ENCODE assay signal across 14 cellular contexts in the genomic region with DNA sequence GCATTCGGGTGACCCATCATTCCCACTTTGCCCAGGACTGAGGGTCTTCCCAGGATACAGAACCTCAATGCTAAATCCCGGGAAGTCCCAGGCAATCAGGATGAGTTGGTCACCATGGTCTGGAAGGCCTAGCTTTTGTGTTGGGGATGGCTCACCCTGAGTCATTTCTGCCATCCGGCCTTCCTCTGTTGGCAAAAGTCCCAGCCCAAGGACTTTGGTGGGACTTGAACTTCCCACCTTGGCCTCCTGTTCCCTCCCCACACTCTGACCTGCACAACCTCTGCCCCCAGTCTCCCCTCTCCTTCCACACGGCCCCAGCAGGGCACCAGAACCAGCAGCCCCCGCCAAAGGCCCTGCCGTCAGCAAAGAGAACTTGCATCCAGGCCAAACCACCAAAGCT. TPM values are rescaled to one million over a fixed set of nuclear protein-coding genes. Genes with fewer than 3 reads are reported as not detected.
DNase-seq lines count a peak whose midpoint lies in the region; ATAC-seq, FAIRE-seq and TF ChIP-seq lines count a peak whose summit lies in the region.
"Had no signal": no experiment of that assay in that cellular context is flagged by ENCODE, and none has a peak within 500 bp of the region (broad histone marks: within the 10 kb centered on the region; RNA-seq: fewer than 3 reads in every experiment).

No MANE protein-coding gene starts in this region.

- dilution Hi-C loops in endothelial cell of umbilical vein (cut with MboI; ENCODE audit: extremely low pct_ligation_motif_present, low sequenced_read_pairs) = no loop called here

- H3K4me3 ChIP-seq in endothelial cell of umbilical vein (replicated peaks in 1 of 3; ENCODE audit: insufficient read depth in 1 of 3, low read depth in 1 of 3, low read length in 3 of 3) = no peak overlapping the region
- H3K4me3 ChIP-seq in osteoblast (ENCODE audit: insufficient read depth, low read length) = no peak overlapping the region
- H3K4me3 ChIP-seq: lung, stomach had no signal

- FAIRE-seq in endothelial cell of umbilical vein (lab: Jason Lieb, UNC) = peak; percentile 99
- FAIRE-seq: colon had no signal

- no peak for TF ChIP-seq CTCF in endothelial cell of umbilical vein (IDR thresholded peaks at IDR 0.05; ENCODE audit: extremely low read depth in 1 of 2, insufficient read depth in 1 of 2, low read depth in 1 of 2, low read length in 2 of 2)
- no peak for TF ChIP-seq CTCF in osteoblast (IDR thresholded peaks at IDR 0.05; ENCODE audit: extremely low read depth, low read depth, low read length)

- no peaks in the 10 kb centered on the region for H3K36me3 ChIP-seq in endothelial cell of umbilical vein (ENCODE audit: control insufficient read depth in 2 of 2, extremely low read depth in 1 of 2, insufficient read depth in 2 of 2, low read length in 2 of 2)
- no peaks in the 10 kb centered on the region for H3K36me3 ChIP-seq in osteoblast (ENCODE audit: insufficient read depth, low read length)
- H3K36me3 ChIP-seq: stomach had no signal

- H3K27me3 Mint-ChIP-seq in T-helper 17 cell = peaks cover 14% of the 10 kb centered on the region

- H3K79me2 ChIP-seq in endothelial cell of umbilical vein (ENCODE audit: control insufficient read depth, insufficient read depth, low read length) = no peaks in the 10 kb centered on the region
- H3K79me2 ChIP-seq in osteoblast (ENCODE audit: insufficient read depth, low read length) = no peaks in the 10 kb centered on the region

- peaks cover 2% of the 10 kb centered on the region for H3K36me3 Mint-ChIP-seq in T-helper 17 cell (ENCODE audit: low read depth)

- POLR2A ChIA-PET in endothelial cell of umbilical vein (lab: Charles Lee) = no interaction called here

- BruUV-seq in endothelial cell of umbilical vein (replicated peaks; lab: Mats Ljungman, UMichigan) = no TSS peak

- H3K27ac Mint-ChIP-seq in T-helper 17 cell = no peak overlapping the region
- H3K27ac Mint-ChIP-seq: activated CD4-positive, alpha-beta T cell treated with anti-CD3 and anti-CD28 coated beads for 36 hours; activated T-helper 2 cell treated with anti-CD3 and anti-CD28 coated beads, Interferon-gamma antibody, Interleukin-2, Interleukin-4, amounts not matched to agents 10 μg/mL and 5 μg/mL and 100 μg/mL, durations not matched to agents 14 hours and 24 hours and 36 hours had no signal

- no peaks in the 10 kb centered on the region for H3K9me1 ChIP-seq in endothelial cell of umbilical vein (replicated peaks; ENCODE audit: control insufficient read depth, extremely low read depth, insufficient read depth, low read length)

- intact Hi-C loops in endothelial cell of umbilical vein (cut with micrococcal nuclease) = loop anchor here (1.0 kb wide), 1 partner anchor 34 kb away; no protein-coding TSS in a partner anchor

- TF ChIP-seq POLR2A in endothelial cell of umbilical vein (IDR thresholded peaks at IDR 0.05; ENCODE audit: low read depth, low read length) = no peak

- H3K4me1 ChIP-seq in endothelial cell of umbilical vein (ENCODE audit: control insufficient read depth, extremely low read depth, insufficient read depth, low read length) = peaks cover 24% of the 10 kb centered on the region
- peaks cover 24% of the 10 kb centered on the region for H3K4me1 ChIP-seq in osteoblast (ENCODE audit: insufficient read depth, low read length)

- peaks cover 11% of the 10 kb centered on the region for H3K4me1 Mint-ChIP-seq in T-helper 17 cell

- no peak overlapping the region for H3K4me3 Mint-ChIP-seq in T-helper 17 cell
- H3K4me3 Mint-ChIP-seq: activated CD4-positive, alpha-beta T cell treated with anti-CD3 and anti-CD28 coated beads for 36 hours had no signal

- ATAC-seq in GM19351 (IDR thresholded peaks at IDR 0.05; ENCODE audit: unreplicated experiment) = no peak
- no peak for ATAC-seq in T-helper 17 cell
- ATAC-seq in HG03095 (IDR thresholded peaks at IDR 0.05; ENCODE audit: unreplicated experiment) = no peak
- ATAC-seq: activated CD4-positive, alpha-beta T cell treated with anti-CD3 and anti-CD28 coated beads for 36 hours had no signal

- no peaks in the 10 kb centered on the region for H4K20me1 ChIP-seq in endothelial cell of umbilical vein (replicated peaks; ENCODE audit: control insufficient read depth, extremely low read depth, insufficient read depth, low read length)
- no peaks in the 10 kb centered on the region for H4K20me1 ChIP-seq in osteoblast (ENCODE audit: insufficient read depth, low read length)

- H3K27me3 ChIP-seq in endothelial cell of umbilical vein (ENCODE audit: control insufficient read depth in 2 of 2, insufficient read depth in 2 of 2, low read length in 2 of 2) (no peaks in the 10 kb centered on the region), osteoblast (ENCODE audit: insufficient read depth, low read length) (peaks cover 3% of the 10 kb centered on the region)
- H3K27me3 ChIP-seq: stomach had no signal

- no peak overlapping the region for H3K9ac ChIP-seq in endothelial cell of umbilical vein (replicated peaks; ENCODE audit: extremely low read depth, insufficient read depth, low read length)

- no peak overlapping the region for H3K4me2 ChIP-seq in endothelial cell of umbilical vein (ENCODE audit: insufficient read depth, low read length)
- H3K4me2 ChIP-seq in osteoblast (ENCODE audit: insufficient read depth, low read length) = no peak overlapping the region

- H3K27ac ChIP-seq in endothelial cell of umbilical vein (ENCODE audit: insufficient read depth, low read depth, low read length) = peak overlapping the region; percentile 85
- H3K27ac ChIP-seq in osteoblast (ENCODE audit: low read depth, low read length) = peak overlapping the region; percentile 57

- no peaks in the 10 kb centered on the region for H3K9me3 ChIP-seq in endothelial cell of umbilical vein (replicated peaks; ENCODE audit: control insufficient read depth, insufficient read depth, low read length)
- no peaks in the 10 kb centered on the region for H3K9me3 ChIP-seq in osteoblast (ENCODE audit: low read depth, low read length)
- H3K9me3 ChIP-seq in T-helper 17 cell (ENCODE audit: control insufficient read depth, low read length, poor library complexity, severe bottlenecking) = no peaks in the 10 kb centered on the region
- H3K9me3 ChIP-seq: stomach had no signal

- DNase-seq in GM04503 (ENCODE audit: low read depth) (peak; percentile 31), RKO (ENCODE audit: low spot score) (peak; percentile 53), endothelial cell of umbilical vein (ENCODE audit: low read depth, low spot score) (peak; percentile 78), osteoblast (ENCODE audit: insufficient read length, low spot score, missing footprints) (peak; percentile 93), DMS53 treated with DMSO at 0.1 percent for 48 hours (lab: John Stamatoyannopoulos, UW; ENCODE audit: unreplicated experiment) (no peak), T-helper 17 cell (no peak)
- DNase-seq: activated CD4-positive, alpha-beta T cell treated with anti-CD3 and anti-CD28 coated beads for 36 hours; NCI-H524 treated with DMSO at 0.1 percent for 48 hours; stomach had no signal

- CTCF ChIA-PET in endothelial cell of umbilical vein (lab: Charles Lee) = interaction anchor here (0.7 to 2.1 kb wide), 5 partner anchors 17 to 89 kb away, joined by 3 to 5 read pairs (median 5); partner anchors contain the start of gene NCOR2

- H2AFZ ChIP-seq in endothelial cell of umbilical vein (ENCODE audit: low read depth, low read length) (peak overlapping the region; percentile 47), osteoblast (ENCODE audit: low read length) (peak overlapping the region; percentile 70)

TF ChIP-seq in endothelial cell of umbilical vein, 7 proteins besides CTCF, POLR2A, EP300 and RAD21:
- TF ChIP-seq JUN (IDR thresholded peaks at IDR 0.05; ENCODE audit: borderline replicate concordance, insufficient read depth, insufficient read length, low read depth) = peak; percentile 85
- TF ChIP-seq GATA2 (IDR thresholded peaks at IDR 0.05; ENCODE audit: insufficient read depth, insufficient read length, low read depth, low read length) = no peak
- TF ChIP-seq POLR2AphosphoS5 (IDR thresholded peaks at IDR 0.05; ENCODE audit: insufficient read depth, low read depth, low read length) = peak; percentile 84
- TF ChIP-seq MYC (IDR thresholded peaks at IDR 0.05; ENCODE audit: low read depth, low read length) = no peak
- peak; percentile 98 for TF ChIP-seq FOS (IDR thresholded peaks at IDR 0.05; ENCODE audit: borderline replicate concordance, insufficient read depth, low read length)
- TF ChIP-seq EZH2 (IDR thresholded peaks at IDR 0.05; ENCODE audit: borderline replicate concordance, low read depth, low read length, severe bottlenecking) = no peak
- TF ChIP-seq, protein P1, sequence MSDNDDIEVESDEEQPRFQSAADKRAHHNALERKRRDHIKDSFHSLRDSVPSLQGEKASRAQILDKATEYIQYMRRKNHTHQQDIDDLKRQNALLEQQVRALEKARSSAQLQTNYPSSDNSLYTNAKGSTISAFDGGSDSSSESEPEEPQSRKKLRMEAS (IDR thresholded peaks at IDR 0.05; ENCODE audit: insufficient read depth, insufficient read length) = no peak

RNA-seq across cellular contexts. Expression of gene NCOR2, which starts 24.6 kb away (rescaled TPM):
- total RNA-seq in endothelial cell of umbilical vein (241 and 297 TPM in 2 replicates), osteoblast (45.2 and 47.1 TPM in 2 replicates), T-helper 17 cell (100 to 1,000 TPM; 107 to 119 TPM)
- 20.9 and 26.5 TPM in 2 replicates for polyA plus RNA-seq in endothelial cell of umbilical vein
- 28.9 and 33.3 TPM in 2 replicates for polyA plus RNA-seq in endothelial cell of umbilical vein (2011; cell fraction: cytosol; rRNA removed)
- polyA plus RNA-seq in endothelial cell of umbilical vein (2011; cell fraction: nucleus; rRNA removed) = 83.4 and 92.8 TPM in 2 replicates
- 128 and 157 TPM in 2 replicates for polyA plus RNA-seq in endothelial cell of umbilical vein (2012)
- polyA minus RNA-seq in endothelial cell of umbilical vein = 26.9 and 33.3 TPM in 2 replicates
- 37.7 TPM for polyA minus RNA-seq in endothelial cell of umbilical vein (2011; cell fraction: cytosol; rRNA and poly(A)+ RNA removed)
- 53.8 and 94.2 TPM in 2 replicates for polyA minus RNA-seq in endothelial cell of umbilical vein (2011; cell fraction: nucleus; rRNA and poly(A)+ RNA removed)

Comparison
In these comparisons a context has a peak if more than half of its experiments do, and no peak if none do; other contexts are left out.
1. DNase-seq: peak in GM04503 (single experiment), RKO (single experiment), endothelial cell of umbilical vein (single experiment) and osteoblast (single experiment); none in DMS53 treated with DMSO at 0.1 percent for 48 hours (single experiment) and T-helper 17 cell (0 of 3).